19 cellular contexts compared by ENCODE assay signal in genomic region chr11:116548286-116548685, GRCh38.
DNase-seq lines count a peak whose midpoint lies in the region; ATAC-seq and TF ChIP-seq lines count a peak whose summit lies in the region.
"Had no signal": no experiment of that assay in that cellular context is flagged by ENCODE, and none has a peak within 500 bp of the region (broad histone marks: within the 10 kb centered on the region; RNA-seq: fewer than 3 reads in every experiment).

No MANE protein-coding gene starts in this region.

- no peak overlapping the region for H3K27ac ChIP-seq in upper lobe of right lung
- H3K27ac ChIP-seq: 22Rv1; A549; BLaER1 treated with 17β-estradiol and CSF1 and Interleukin-3, amounts not matched to agents 10 nM and 100 nM; C4-2B had no signal

- peak; percentile 49 for DNase-seq in cardiac septum (ENCODE audit: low spot score)
- no peak for DNase-seq in left ventricle myocardium superior
- DNase-seq in mesenteric fat pad (ENCODE audit: low spot score) = peak; percentile 55
- DNase-seq in posterior vena cava (ENCODE audit: low spot score) = peak; percentile 62
- peak; percentile 18 for DNase-seq in upper lobe of right lung
- DNase-seq: AML-193; Caco-2; Calu3; CD4-positive, alpha-beta T cell; CD8-positive, alpha-beta T cell; DMS79 treated with DMSO at 0.1 percent for 48 hours; GF-D8 had no signal

- H3K4me3 ChIP-seq in upper lobe of right lung = no peak overlapping the region
- H3K4me3 ChIP-seq: A549; BLaER1 treated with 17β-estradiol and CSF1 and Interleukin-3, amounts not matched to agents 10 nM and 100 nM had no signal

- no peaks in the 10 kb centered on the region for H3K27me3 ChIP-seq in upper lobe of right lung
- H3K27me3 ChIP-seq: BLaER1 treated with 17β-estradiol and CSF1 and Interleukin-3, amounts not matched to agents 10 nM and 100 nM had no signal

- ATAC-seq in left ventricle myocardium superior = no peak
- no peak for ATAC-seq in upper lobe of right lung
- ATAC-seq in SK-N-SH treated with all-trans-retinoic acid at 6 μM for 48 hours = no peak
- no peak for ATAC-seq in GM21367 (IDR thresholded peaks at IDR 0.05; ENCODE audit: unreplicated experiment)
- no peak for ATAC-seq in HG03039 (IDR thresholded peaks at IDR 0.05; ENCODE audit: unreplicated experiment)
- ATAC-seq: A549; CD8-positive, alpha-beta T cell had no signal

- no peaks in the 10 kb centered on the region for H3K4me1 ChIP-seq in upper lobe of right lung
- H3K4me1 ChIP-seq: A549; BLaER1 treated with 17β-estradiol and CSF1 and Interleukin-3, amounts not matched to agents 10 nM and 100 nM; Caco-2 had no signal

- no peaks in the 10 kb centered on the region for H3K9me3 ChIP-seq in upper lobe of right lung

- no peaks in the 10 kb centered on the region for H3K36me3 ChIP-seq in upper lobe of right lung
- H3K36me3 ChIP-seq: BLaER1 treated with 17β-estradiol and CSF1 and Interleukin-3, amounts not matched to agents 10 nM and 100 nM had no signal

- intact Hi-C loops in cardiac septum (cut with DNase I) (no loop called here), left ventricle myocardium superior (cut with micrococcal nuclease) (no loop called here), posterior vena cava (cut with DNase I) (no loop called here), upper lobe of right lung (cut with DNase I) (no loop called here)

- no peak for TF ChIP-seq CTCF in upper lobe of right lung (IDR thresholded peaks at IDR 0.05)

TF ChIP-seq in SK-N-SH treated with all-trans-retinoic acid at 6 μM for 48 hours, 23 proteins besides CTCF, POLR2A, EP300 and RAD21:
- TF ChIP-seq TOX (CRISPR knock-in tag; IDR thresholded peaks at IDR 0.05; ENCODE audit: borderline replicate concordance) (no peak), CSRNP3 (CRISPR knock-in tag; IDR thresholded peaks at IDR 0.05) (no peak), ESRRG (CRISPR knock-in tag; IDR thresholded peaks at IDR 0.05) (no peak), ZNF565 (CRISPR knock-in tag; conservative IDR thresholded peaks at IDR 0.05; ENCODE audit: low read depth) (no peak), ZNF8 (CRISPR knock-in tag; IDR thresholded peaks at IDR 0.05) (no peak), PATZ1 (CRISPR knock-in tag; IDR thresholded peaks at IDR 0.05; ENCODE audit: borderline replicate concordance) (no peak), TCF4 (CRISPR knock-in tag; IDR thresholded peaks at IDR 0.05; ENCODE audit: borderline replicate concordance) (no peak), ZFP3 (CRISPR knock-in tag; IDR thresholded peaks at IDR 0.05) (no peak), ZC3H10 (CRISPR knock-in tag; IDR thresholded peaks at IDR 0.05) (no peak), TSHZ2 (CRISPR knock-in tag; IDR thresholded peaks at IDR 0.05) (no peak), BACH2 (CRISPR knock-in tag; IDR thresholded peaks at IDR 0.05; ENCODE audit: borderline replicate concordance) (no peak), ISL1 (CRISPR knock-in tag; IDR thresholded peaks at IDR 0.05) (no peak), PPARA (CRISPR knock-in tag; IDR thresholded peaks at IDR 0.05; ENCODE audit: borderline replicate concordance) (no peak), RARB (CRISPR knock-in tag; IDR thresholded peaks at IDR 0.05) (no peak), SNAI2 (CRISPR knock-in tag; IDR thresholded peaks at IDR 0.05) (no peak), ARNTL (CRISPR knock-in tag; IDR thresholded peaks at IDR 0.05; ENCODE audit: borderline replicate concordance, low read depth) (no peak), ZFP30 (CRISPR knock-in tag; IDR thresholded peaks at IDR 0.05) (no peak), GLIS3 (CRISPR knock-in tag; IDR thresholded peaks at IDR 0.05) (no peak)
